Comparison of ENCODE assay signal across 12 cellular contexts in genomic region chr2:96503637-96504243, GRCh38. TPM values are rescaled to one million over a fixed set of nuclear protein-coding genes. Genes with fewer than 3 reads are reported as not detected.
"Had no signal": no experiment of that assay in that cellular context is flagged by ENCODE, and none has a peak within 500 bp of the region (broad histone marks: within the 10 kb centered on the region; RNA-seq: fewer than 3 reads in every experiment).

No MANE protein-coding gene starts in this region.

- H3K36me3 Mint-ChIP-seq: stimulated activated memory B cell treated with anti-CD40 and anti-IgM and Interleukin-4, amounts not matched to agents 10 μg/mL and 1 μg/mL and 100 μg/mL, for 72 hours had no signal

- H3K27ac Mint-ChIP-seq: effector memory CD8-positive, alpha-beta T cell; stimulated activated memory B cell treated with anti-CD40 and anti-IgM and Interleukin-4, amounts not matched to agents 10 μg/mL and 1 μg/mL and 100 μg/mL, for 72 hours had no signal

- H3K36me3 ChIP-seq: gastrocnemius medialis, left lung, tibial nerve had no signal

- H3K9me3 ChIP-seq: gastrocnemius medialis, left lung, tibial nerve had no signal

- DNase-seq: activated naive CD4-positive, alpha-beta T cell; cortex of kidney; effector memory CD8-positive, alpha-beta T cell; gastrocnemius medialis; left lung; mesendoderm; small intestine had no signal

- H3K9me3 Mint-ChIP-seq: central memory CD8-positive, alpha-beta T cell; effector memory CD8-positive, alpha-beta T cell; stimulated activated memory B cell treated with anti-CD40 and anti-IgM and Interleukin-4, amounts not matched to agents 10 μg/mL and 1 μg/mL and 100 μg/mL, for 72 hours had no signal

- H3K27ac ChIP-seq: epithelial cell of prostate, gastrocnemius medialis, left lung, tibial nerve had no signal

- ATAC-seq: activated CD4-positive, CD25-positive, alpha-beta regulatory T cell treated with anti-CD3 and anti-CD28 coated beads, Interleukin-2, amount 50 U/mL, for 24 hours; effector memory CD8-positive, alpha-beta T cell; gastrocnemius medialis had no signal

- H3K4me3 ChIP-seq: gastrocnemius medialis, left lung, tibial nerve had no signal

- H3K4me3 Mint-ChIP-seq: central memory CD8-positive, alpha-beta T cell; effector memory CD8-positive, alpha-beta T cell; stimulated activated memory B cell treated with anti-CD40 and anti-IgM and Interleukin-4, amounts not matched to agents 10 μg/mL and 1 μg/mL and 100 μg/mL, for 72 hours had no signal

- H3K27me3 Mint-ChIP-seq: central memory CD8-positive, alpha-beta T cell; stimulated activated memory B cell treated with anti-CD40 and anti-IgM and Interleukin-4, amounts not matched to agents 10 μg/mL and 1 μg/mL and 100 μg/mL, for 72 hours had no signal

RNA-seq across cellular contexts. Expression of gene NEURL3, which starts 1.4 kb away (rescaled TPM):
- total RNA-seq: gastrocnemius medialis had no signal
